9 cellular contexts compared by ENCODE assay signal in the genomic region with DNA sequence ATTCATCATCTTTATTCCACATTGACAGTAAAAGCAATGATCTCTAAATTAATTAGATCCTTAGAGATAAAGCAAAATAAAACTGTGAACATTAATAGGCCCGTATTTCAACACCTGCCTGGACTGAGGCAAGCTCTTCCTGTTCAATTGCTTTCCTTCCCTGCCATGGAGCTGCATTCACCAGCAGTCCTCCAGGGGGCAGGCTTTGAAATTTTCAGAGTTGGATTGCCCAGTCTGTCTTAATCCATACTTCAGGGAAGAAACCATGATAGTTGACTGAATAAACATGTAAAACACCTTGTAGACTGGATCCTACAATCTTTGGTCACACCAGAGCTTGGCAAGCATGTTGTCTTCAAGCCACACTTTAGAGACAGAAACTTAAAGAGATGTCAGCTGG.
DNase-seq lines count a peak whose midpoint lies in the region; ATAC-seq and TF ChIP-seq lines count a peak whose summit lies in the region.
"Had no signal": no experiment of that assay in that cellular context is flagged by ENCODE, and none has a peak within 500 bp of the region (broad histone marks: within the 10 kb centered on the region; RNA-seq: fewer than 3 reads in every experiment).

No MANE protein-coding gene starts in this region.

- no peak overlapping the region for H3K4me3 ChIP-seq in AG04450 (ENCODE audit: low read depth, low read length)
- H3K4me3 ChIP-seq: psoas muscle had no signal

- H3K27me3 ChIP-seq in AG04450 (ENCODE audit: control insufficient read depth, insufficient read depth, low read length): no peaks in the 10 kb centered on the region

- no peaks in the 10 kb centered on the region for H3K27me3 Mint-ChIP-seq in activated T-cell treated with anti-CD3 and anti-CD28 coated beads, Interleukin-2, amount 50 U/mL, for 4 hours (ENCODE audit: low read depth)

- H3K9me3 Mint-ChIP-seq in activated T-cell treated with anti-CD3 and anti-CD28 coated beads, Interleukin-2, amount 50 U/mL, for 4 hours: peaks cover 4% of the 10 kb centered on the region

- no peak for ATAC-seq in GM21529 (IDR thresholded peaks at IDR 0.05; ENCODE audit: unreplicated experiment)
- ATAC-seq in HG02798 (IDR thresholded peaks at IDR 0.05; ENCODE audit: poor library complexity, unreplicated experiment): no peak
- no peak for ATAC-seq in activated T-cell treated with anti-CD3 and anti-CD28 coated beads, Interleukin-2, amount 50 U/mL, for 4 hours
- ATAC-seq: psoas muscle had no signal

- in situ Hi-C loops in GM13976 (cut with MboI; ENCODE audit: low sequenced_read_pairs, unreplicated experiment): no loop called here

- H3K9me3 ChIP-seq in AG04450 (ENCODE audit: control insufficient read depth, insufficient read depth, low read length): peaks cover 12% of the 10 kb centered on the region
- H3K9me3 ChIP-seq: psoas muscle had no signal

- CTCF ChIA-PET in AG04450 (lab: Charles Lee): interaction anchor here (1.1 kb wide), 1 partner anchor 158 kb away, joined by 4 read pairs; no protein-coding TSS in a partner anchor

- TF ChIP-seq CTCF in AG04450 (IDR thresholded peaks at IDR 0.05; ENCODE audit: low read depth, low read length) (peak; percentile 17), GM13976 (IDR thresholded peaks at IDR 0.05; ENCODE audit: borderline replicate concordance, control extremely low read depth, extremely low read depth, insufficient read depth, missing control alignments) (peak; percentile 34)

- H3K4me3 Mint-ChIP-seq in activated T-cell treated with anti-CD3 and anti-CD28 coated beads, Interleukin-2, amount 50 U/mL, for 4 hours: no peak overlapping the region

- DNase-seq in AG04450 (ENCODE audit: low read depth, low spot score) (no peak), GM13976 (ENCODE audit: low spot score) (peak; percentile 23), NAMALWA (ENCODE audit: low spot score) (peak; percentile 58), fibroblast of peridontal ligament (ENCODE audit: extremely low read depth) (peak; percentile 9), NCI-H2081 treated with DMSO at 0.1 percent for 48 hours (lab: John Stamatoyannopoulos, UW) (no peak)
- no peak for DNase-seq in activated T-cell treated with anti-CD3 and anti-CD28 coated beads, Interleukin-2, amount 50 U/mL, for 4 hours
- DNase-seq: psoas muscle had no signal

- POLR2A ChIA-PET in AG04450 (lab: Yijun Ruan, JAX): no interaction called here

- H3K4me1 Mint-ChIP-seq in activated T-cell treated with anti-CD3 and anti-CD28 coated beads, Interleukin-2, amount 50 U/mL, for 4 hours (ENCODE audit: low read depth): no peaks in the 10 kb centered on the region

- H3K27ac ChIP-seq in AG04450 (ENCODE audit: low read depth, low read length): no peak overlapping the region
- H3K27ac ChIP-seq: psoas muscle had no signal

- H3K36me3 Mint-ChIP-seq in activated T-cell treated with anti-CD3 and anti-CD28 coated beads, Interleukin-2, amount 50 U/mL, for 4 hours (ENCODE audit: insufficient read depth): no peaks in the 10 kb centered on the region

Comparison
In these comparisons a context has a peak if more than half of its experiments do, and no peak if none do; other contexts are left out.
1. DNase-seq: peak in GM13976 (single experiment), NAMALWA (single experiment) and fibroblast of peridontal ligament (single experiment); none in AG04450 (single experiment), activated T-cell treated with anti-CD3 and anti-CD28 coated beads, Interleukin-2, amount 50 U/mL, for 4 hours (single experiment) and NCI-H2081 treated with DMSO at 0.1 percent for 48 hours (single experiment).